15 cellular contexts compared by ENCODE assay signal in genomic region chr11:56521955-56522354, GRCh38. TPM values are rescaled to one million over a fixed set of nuclear protein-coding genes. Genes with fewer than 3 reads are reported as not detected.
DNase-seq lines count a peak whose midpoint lies in the region; ATAC-seq and TF ChIP-seq lines count a peak whose summit lies in the region.
"Had no signal": no experiment of that assay in that cellular context is flagged by ENCODE, and none has a peak within 500 bp of the region (broad histone marks: within the 10 kb centered on the region; RNA-seq: fewer than 3 reads in every experiment).

No MANE protein-coding gene starts in this region.

- no peaks in the 10 kb centered on the region for H3K9me2 ChIP-seq in PC-3 (replicated peaks; ENCODE audit: low read length)

- CTCF ChIA-PET in PC-3 (lab: Charles Lee), result no interaction called here

- H3K36me3 Mint-ChIP-seq in immature natural killer cell, result no peaks in the 10 kb centered on the region
- H3K36me3 Mint-ChIP-seq: CD4-positive, CD25-positive, alpha-beta regulatory T cell had no signal

- POLR2A ChIA-PET in PC-3 (lab: Charles Lee; ENCODE audit: unreplicated experiment), result no interaction called here

- no peaks in the 10 kb centered on the region for H3K36me3 ChIP-seq in PC-3 (ENCODE audit: low read depth, low read length)

- no peak overlapping the region for H3K4me3 ChIP-seq in PC-3 (ENCODE audit: low read length)
- H3K4me3 ChIP-seq: K562, smooth muscle cell had no signal

- H4K20me1 ChIP-seq in PC-3 (ENCODE audit: low read length), result no peaks in the 10 kb centered on the region

- H3K9me3 Mint-ChIP-seq in immature natural killer cell, result peaks cover 2 to 41% (median 16%) of the 10 kb centered on the region in 6 donors

- H3F3A ChIP-seq in PC-3 (ENCODE audit: low read length, unreplicated experiment), result no peaks in the 10 kb centered on the region

- H3K9me3 ChIP-seq in PC-3 (ENCODE audit: low read length), result peaks cover 6% of the 10 kb centered on the region; the same call in 1 of the 2 replicates

- H3K4me3 Mint-ChIP-seq in immature natural killer cell, result no peak overlapping the region
- H3K4me3 Mint-ChIP-seq: activated CD4-positive, alpha-beta memory T cell treated with anti-CD3 and anti-CD28 coated beads, Interleukin-2, amount 10 ng/mL, durations not matched to agents 7 days and 5 days; CD4-positive, CD25-positive, alpha-beta regulatory T cell had no signal

- no peak overlapping the region for H3K27ac Mint-ChIP-seq in immature natural killer cell
- H3K27ac Mint-ChIP-seq: activated CD4-positive, alpha-beta memory T cell treated with anti-CD3 and anti-CD28 coated beads, Interleukin-2, amount 10 ng/mL, durations not matched to agents 7 days and 5 days; CD4-positive, CD25-positive, alpha-beta regulatory T cell had no signal

- no peaks in the 10 kb centered on the region for H3K4me1 ChIP-seq in PC-3 (ENCODE audit: insufficient read depth, low read length)

- no TSS peak for BruUV-seq in PC-3 (replicated peaks; lab: Mats Ljungman, UMichigan)

- H3K27ac ChIP-seq in PC-3 (ENCODE audit: low read length), result no peak overlapping the region

- no peaks in the 10 kb centered on the region for H3K27me3 Mint-ChIP-seq in immature natural killer cell (ENCODE audit: low read depth in 3 of 3)
- H3K27me3 Mint-ChIP-seq: activated CD4-positive, alpha-beta memory T cell treated with anti-CD3 and anti-CD28 coated beads, Interleukin-2, amount 10 ng/mL, durations not matched to agents 7 days and 5 days; CD4-positive, CD25-positive, alpha-beta regulatory T cell had no signal

- H3K9ac ChIP-seq in PC-3 (ENCODE audit: low read length), result no peak overlapping the region

- no peaks in the 10 kb centered on the region for H3K27me3 ChIP-seq in PC-3 (ENCODE audit: low read length)

- H3K4me1 Mint-ChIP-seq in immature natural killer cell, result no peaks in the 10 kb centered on the region
- H3K4me1 Mint-ChIP-seq: activated CD4-positive, alpha-beta memory T cell treated with anti-CD3 and anti-CD28 coated beads, Interleukin-2, amount 10 ng/mL, durations not matched to agents 7 days and 5 days; CD4-positive, CD25-positive, alpha-beta regulatory T cell had no signal

- no peak overlapping the region for H3K4me2 ChIP-seq in PC-3 (ENCODE audit: low read length)
- H3K4me2 ChIP-seq: smooth muscle cell had no signal

- intact Hi-C loops in PC-3 (cut with micrococcal nuclease), result no loop called here
- intact Hi-C loops in left colon (cut with DNase I, micrococcal nuclease), result no loop called here

- no peak for ATAC-seq in PC-3
- ATAC-seq in left colon, result peak; percentile 100
- ATAC-seq: K562 had no signal

- peak; percentile 49; the same call in 1 of the 2 replicates for TF ChIP-seq CTCF in PC-3 (conservative IDR thresholded peaks at IDR 0.05; ENCODE audit: low read depth, low read length)

- peak; percentile 4 for DNase-seq in DMS114 treated with DMSO at 0.1 percent for 48 hours (lab: John Stamatoyannopoulos, UW; ENCODE audit: unreplicated experiment)
- peak; percentile 74 for DNase-seq in HT-29 (ENCODE audit: low spot score)
- DNase-seq in PC-3, result peak; percentile 43
- peak; percentile 28 to 37 for DNase-seq in left colon
- no peak for DNase-seq in AG08396 (ENCODE audit: low spot score)
- DNase-seq in immature natural killer cell, result no peak
- no peak for DNase-seq in stimulated activated naive CD4-positive, alpha-beta T cell (lab: John Stamatoyannopoulos, UW)
- DNase-seq: activated CD4-positive, alpha-beta memory T cell treated with anti-CD3 and anti-CD28 coated beads, Interleukin-2, amount 10 ng/mL, durations not matched to agents 7 days and 5 days; CD4-positive, CD25-positive, alpha-beta regulatory T cell; midbrain; NCI-H1930; T1000 had no signal

- H2AFZ ChIP-seq in PC-3 (ENCODE audit: low read length), result no peak overlapping the region

- H3K79me2 ChIP-seq in PC-3 (ENCODE audit: low read length), result no peaks in the 10 kb centered on the region

RNA-seq across cellular contexts. Expression of gene OR5M11, which starts 21.1 kb away (rescaled TPM):
- not detected in 2 replicates for total RNA-seq in HT-29 (2014; rRNA removed; shearing (Covaris generic))
- not detected in 2 replicates for total RNA-seq in PC-3 (2014; rRNA removed)
- not detected for total RNA-seq in left colon
- not detected for polyA plus RNA-seq in immature natural killer cell
- total RNA-seq: activated CD4-positive, alpha-beta memory T cell treated with anti-CD3 and anti-CD28 coated beads, Interleukin-2, amount 10 ng/mL, durations not matched to agents 7 days and 5 days; CD4-positive, CD25-positive, alpha-beta regulatory T cell; K562; osteoblast; smooth muscle cell had no signal
- polyA plus RNA-seq: CD4-positive, CD25-positive, alpha-beta regulatory T cell; K562; smooth muscle cell had no signal

RNA-seq across cellular contexts. Expression of gene OR5M8, which starts 30.8 kb away (rescaled TPM):
- total RNA-seq in HT-29 (2014; rRNA removed; shearing (Covaris generic)), result not detected in 2 replicates
- not detected in 2 replicates for total RNA-seq in PC-3 (2014; rRNA removed)
- not detected for total RNA-seq in left colon
- not detected for polyA plus RNA-seq in immature natural killer cell
- total RNA-seq: activated CD4-positive, alpha-beta memory T cell treated with anti-CD3 and anti-CD28 coated beads, Interleukin-2, amount 10 ng/mL, durations not matched to agents 7 days and 5 days; CD4-positive, CD25-positive, alpha-beta regulatory T cell; K562; osteoblast; smooth muscle cell had no signal
- polyA plus RNA-seq: CD4-positive, CD25-positive, alpha-beta regulatory T cell; K562; smooth muscle cell had no signal

RNA-seq across cellular contexts. Expression of gene OR5M3, which starts 48.8 kb away (rescaled TPM):
- total RNA-seq in HT-29 (2014; rRNA removed; shearing (Covaris generic)), result not detected in 2 replicates
- total RNA-seq in PC-3 (2014; rRNA removed), result not detected in 2 replicates
- total RNA-seq in left colon, result not detected
- polyA plus RNA-seq in immature natural killer cell, result not detected
- total RNA-seq: activated CD4-positive, alpha-beta memory T cell treated with anti-CD3 and anti-CD28 coated beads, Interleukin-2, amount 10 ng/mL, durations not matched to agents 7 days and 5 days; CD4-positive, CD25-positive, alpha-beta regulatory T cell; K562; osteoblast; smooth muscle cell had no signal
- polyA plus RNA-seq: CD4-positive, CD25-positive, alpha-beta regulatory T cell; K562; smooth muscle cell had no signal

RNA-seq across cellular contexts. Expression of gene OR5M10, which starts 55.6 kb away (rescaled TPM):
- not detected in 2 replicates for total RNA-seq in HT-29 (2014; rRNA removed; shearing (Covaris generic))
- total RNA-seq in PC-3 (2014; rRNA removed) (not detected in 2 replicates), left colon (not detected)
- polyA plus RNA-seq in immature natural killer cell, result not detected
- total RNA-seq: activated CD4-positive, alpha-beta memory T cell treated with anti-CD3 and anti-CD28 coated beads, Interleukin-2, amount 10 ng/mL, durations not matched to agents 7 days and 5 days; CD4-positive, CD25-positive, alpha-beta regulatory T cell; K562; osteoblast; smooth muscle cell had no signal
- polyA plus RNA-seq: CD4-positive, CD25-positive, alpha-beta regulatory T cell; K562; smooth muscle cell had no signal

Comparison
In these comparisons a context has a peak if more than half of its experiments do, and no peak if none do; other contexts are left out.
1. DNase-seq: peak in DMS114 treated with DMSO at 0.1 percent for 48 hours (single experiment), HT-29 (single experiment), PC-3 (single experiment) and left colon (2 of 2); none in AG08396 (single experiment), immature natural killer cell (0 of 3) and stimulated activated naive CD4-positive, alpha-beta T cell (0 of 6).